ENCODE assay signal across 1 cellular context in genomic region chr6:10719386-10720228, GRCh38.
TF ChIP-seq lines count a peak whose summit lies in the region.

No MANE protein-coding gene starts in this region.

TF ChIP-seq in endothelial cell of umbilical vein, 7 proteins besides CTCF, POLR2A, EP300 and RAD21:
- no peak for TF ChIP-seq GATA2 (IDR thresholded peaks at IDR 0.05; ENCODE audit: insufficient read depth, insufficient read length, low read depth, low read length)
- no peak for TF ChIP-seq POLR2AphosphoS5 (IDR thresholded peaks at IDR 0.05; ENCODE audit: insufficient read depth, low read depth, low read length)
- TF ChIP-seq JUN (IDR thresholded peaks at IDR 0.05; ENCODE audit: borderline replicate concordance, insufficient read depth, insufficient read length, low read depth): no peak
- TF ChIP-seq MAX (IDR thresholded peaks at IDR 0.05; ENCODE audit: insufficient read depth, insufficient read length): no peak
